Comparison of ENCODE assay signal across 1 cellular context in genomic region chr16:67101683-67102082, GRCh38.
TF ChIP-seq lines count a peak whose summit lies in the region.

No MANE protein-coding gene starts in this region.

TF ChIP-seq in GM12878, 131 proteins besides CTCF, POLR2A, EP300 and RAD21:
- TF ChIP-seq JUNB (IDR thresholded peaks at IDR 0.05): peak; percentile 78
- TF ChIP-seq SPI1 (IDR thresholded peaks at IDR 0.05; ENCODE audit: borderline replicate concordance, insufficient read depth, low read depth, low read length): no peak
- TF ChIP-seq KLF5 (IDR thresholded peaks at IDR 0.05; ENCODE audit: partially characterized antibody): no peak
- TF ChIP-seq SREBF1 (IDR thresholded peaks at IDR 0.05; ENCODE audit: low read length): no peak
- TF ChIP-seq ESRRA (IDR thresholded peaks at IDR 0.05; ENCODE audit: low read length): no peak
- TF ChIP-seq WRNIP1 (IDR thresholded peaks at IDR 0.05; ENCODE audit: borderline replicate concordance, low read depth, low read length): no peak
- TF ChIP-seq PML (IDR thresholded peaks at IDR 0.05; ENCODE audit: low read length): no peak
- TF ChIP-seq IRF4 (IDR thresholded peaks at IDR 0.05; ENCODE audit: low read depth, low read length): peak; percentile 39; the same call in 1 of the 2 replicates
- TF ChIP-seq EED (IDR thresholded peaks at IDR 0.05; ENCODE audit: low read depth): 0 out of 2 replicates have a peak, but pooled peaks have one; percentile 20
- TF ChIP-seq SRF (IDR thresholded peaks at IDR 0.05; ENCODE audit: low read depth in 2 of 2, low read length in 2 of 2): 0 out of 4 replicates have a peak, but pooled peaks of 1 of the 2 experiments have one; percentile 7
- TF ChIP-seq NFIC (IDR thresholded peaks at IDR 0.05; ENCODE audit: low read depth, low read length): peak; percentile 61; the same call in 1 of the 2 replicates
- TF ChIP-seq MTA3 (IDR thresholded peaks at IDR 0.05; ENCODE audit: borderline replicate concordance, low read length): no peak
- peak; percentile 49; the same call in 1 of the 2 replicates for TF ChIP-seq BCL11A (IDR thresholded peaks at IDR 0.05; ENCODE audit: low read depth, low read length)
- TF ChIP-seq POLR2AphosphoS2 (IDR thresholded peaks at IDR 0.05; ENCODE audit: low read depth, low read length): no peak
- TF ChIP-seq RELA (IDR thresholded peaks at IDR 0.05; ENCODE audit: borderline replicate concordance, partially characterized antibody): no peak
- TF ChIP-seq CREM (IDR thresholded peaks at IDR 0.05; ENCODE audit: low read depth): 0 out of 2 replicates have a peak, but pooled peaks have one; percentile 25
- TF ChIP-seq RELB (IDR thresholded peaks at IDR 0.05; ENCODE audit: low read depth): no peak
- peak; percentile 79 for TF ChIP-seq RUNX3 (IDR thresholded peaks at IDR 0.05; ENCODE audit: low read length)
